ENCODE assay signal across 16 cellular contexts in genomic region chr12:79451365-79451764, GRCh38.
A peak's percentile ranks its signal among the peaks of the same experiment; 100 is the strongest.
DNase-seq lines count a peak whose midpoint lies in the region; ATAC-seq and TF ChIP-seq lines count a peak whose summit lies in the region.
"Had no signal": no experiment of that assay in that cellular context is flagged by ENCODE, and none has a peak within 500 bp of the region (broad histone marks: within the 10 kb centered on the region; RNA-seq: fewer than 3 reads in every experiment).

No MANE protein-coding gene starts in this region.

- H3K4me3 ChIP-seq in AG10803 (ENCODE audit: low read length) (no peak overlapping the region), rectal smooth muscle tissue (ENCODE audit: low read length) (no peak overlapping the region), ovary (no peak overlapping the region)

- TF ChIP-seq CTCF in AG10803 (conservative IDR thresholded peaks at IDR 0.05; ENCODE audit: low read length) = no peak
- TF ChIP-seq CTCF in ovary (IDR thresholded peaks at IDR 0.05) = no peak

- H3K36me3 ChIP-seq in rectal smooth muscle tissue (ENCODE audit: control insufficient read depth, insufficient read depth, low read length) (no peaks in the 10 kb centered on the region), ovary (no peaks in the 10 kb centered on the region)

- H3K9ac ChIP-seq in rectal smooth muscle tissue (ENCODE audit: low read length) = no peak overlapping the region

- no peak for TF ChIP-seq EP300 in ovary (IDR thresholded peaks at IDR 0.05)

- intact Hi-C loops in ovary (cut with DNase I) = no loop called here

- H3K4me1 ChIP-seq in rectal smooth muscle tissue (ENCODE audit: control insufficient read depth, insufficient read depth, low read length) = peaks cover 26% of the 10 kb centered on the region
- peaks cover 12% of the 10 kb centered on the region for H3K4me1 ChIP-seq in ovary (ENCODE audit: insufficient read depth)

- DNase-seq in AG10803 (ENCODE audit: low read depth) = peak; percentile 16
- peak; percentile 14 for DNase-seq in RPMI7951 (ENCODE audit: low read depth)
- DNase-seq in ovary = no peak
- DNase-seq in NCI-H2196 (lab: John Stamatoyannopoulos, UW; ENCODE audit: unreplicated experiment) = no peak
- DNase-seq in ecto neural progenitor cell (ENCODE audit: low spot score) = no peak
- DNase-seq: activated CD4-positive, CD25-positive, alpha-beta regulatory T cell treated with anti-CD3 and anti-CD28 coated beads, Interleukin-2, amount 50 U/mL, for 72 hours; activated naive CD4-positive, alpha-beta T cell; CD8-positive, alpha-beta T cell; effector memory CD4-positive, alpha-beta T cell; NCI-H1092 treated with DMSO at 0.1 percent for 48 hours; NCI-H2171; small intestine; T-helper 2 cell had no signal

- no peak for TF ChIP-seq POLR2A in ovary (IDR thresholded peaks at IDR 0.05)

- no peaks in the 10 kb centered on the region for H3K9me3 ChIP-seq in ovary

- no peaks in the 10 kb centered on the region for H3K27me3 ChIP-seq in rectal smooth muscle tissue (ENCODE audit: control insufficient read depth, insufficient read depth, low read length)
- no peaks in the 10 kb centered on the region for H3K27me3 ChIP-seq in ovary

- ATAC-seq in GM21360 (IDR thresholded peaks at IDR 0.05; ENCODE audit: unreplicated experiment) = no peak
- ATAC-seq: CD8-positive, alpha-beta T cell had no signal

- peak overlapping the region; percentile 57 for H3K27ac ChIP-seq in cingulate gyrus (ENCODE audit: low read depth, low read length)
- H3K27ac ChIP-seq in rectal smooth muscle tissue (ENCODE audit: low read depth, low read length) = peak overlapping the region; percentile 25
- peak overlapping the region in 1 of 2 donors; percentile 44 for H3K27ac ChIP-seq in ovary

Comparison
In these comparisons a context has a peak if more than half of its experiments do, and no peak if none do; other contexts are left out.
1. DNase-seq: peak in AG10803 (single experiment) and RPMI7951 (single experiment); none in ovary (0 of 5), NCI-H2196 (single experiment) and ecto neural progenitor cell (single experiment).